ENCODE assay signal across 8 cellular contexts in the genomic region with DNA sequence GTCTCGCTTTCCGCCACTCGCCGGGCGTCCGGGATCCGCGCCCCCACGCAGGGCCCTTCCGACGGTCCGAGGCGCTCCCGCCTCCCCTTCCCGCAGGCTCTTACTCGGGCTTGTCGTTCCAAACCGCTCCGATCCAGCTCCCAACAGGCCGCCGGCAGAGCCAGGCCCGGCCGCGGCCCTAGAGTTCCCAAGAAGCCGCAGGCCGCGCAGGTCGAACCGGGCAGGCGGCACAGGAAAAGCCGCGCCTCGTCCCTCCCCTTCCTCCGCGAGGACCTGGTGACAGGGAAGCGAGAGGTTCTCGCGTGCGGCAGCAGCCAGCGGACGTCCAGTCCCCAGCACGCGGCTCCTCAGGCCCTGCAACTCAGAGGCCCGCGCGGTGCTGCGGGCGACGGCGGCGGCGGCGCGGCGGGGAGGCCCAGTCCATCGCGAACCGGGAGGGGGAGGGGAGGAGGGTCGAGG. TPM values are rescaled to one million over a fixed set of nuclear protein-coding genes. Genes with fewer than 3 reads are reported as not detected.
DNase-seq lines count a peak whose midpoint lies in the region; ATAC-seq and TF ChIP-seq lines count a peak whose summit lies in the region.

No MANE protein-coding gene starts in this region.

- intact Hi-C loops in left cardiac atrium (cut with DNase I) (loop anchor here in 1 of 2 donors (10.0 kb wide), 1 partner anchor 117 kb away; no protein-coding TSS in a partner anchor), sigmoid colon (cut with DNase I) (loop anchor here (5.0 to 10.0 kb wide), 3 partner anchors 87 to 150 kb away; no protein-coding TSS in a partner anchor)

- peaks cover 34% of the 10 kb centered on the region for H3K36me3 Mint-ChIP-seq in stimulated activated naive CD8-positive, alpha-beta T cell treated with anti-CD3 and anti-CD28 coated beads, Interleukin-15, Interleukin-2, amounts not matched to agents 100 ng/mL and 50 ng/mL, for 24 hours (ENCODE audit: low read depth)
- H3K36me3 Mint-ChIP-seq in activated CD8-positive, alpha-beta T cell treated with anti-CD3 and anti-CD28 coated beads, Interleukin-2, amount 10 ng/mL, durations not matched to agents 7 days and 5 days (ENCODE audit: low read depth): peaks cover 32% of the 10 kb centered on the region

- H3K4me3 Mint-ChIP-seq in stimulated activated naive CD8-positive, alpha-beta T cell treated with anti-CD3 and anti-CD28 coated beads, Interleukin-15, Interleukin-2, amounts not matched to agents 100 ng/mL and 50 ng/mL, for 24 hours: peak overlapping the region; percentile 90
- peak overlapping the region; percentile 82 for H3K4me3 Mint-ChIP-seq in activated CD8-positive, alpha-beta T cell treated with anti-CD3 and anti-CD28 coated beads, Interleukin-2, amount 10 ng/mL, durations not matched to agents 7 days and 5 days

- DNase-seq in stimulated activated naive CD8-positive, alpha-beta T cell treated with anti-CD3 and anti-CD28 coated beads, Interleukin-15, Interleukin-2, amounts not matched to agents 100 U/mL and 50 U/mL, for 24 hours: no peak
- no peak for DNase-seq in activated CD8-positive, alpha-beta T cell treated with anti-CD3 and anti-CD28 coated beads, Interleukin-2, amount 10 ng/mL, durations not matched to agents 7 days and 5 days
- DNase-seq in left cardiac atrium (no peak), sigmoid colon (no peak)
- no peak for DNase-seq in stimulated activated CD4-positive, alpha-beta T cell treated with anti-CD3 and anti-CD28 coated beads, Interleukin-12 subunit alpha, Interleukin-12 subunit beta, amount 100 ng/mL, for 4 hours

- POLR2A ChIA-PET in activated CD8-positive, alpha-beta T cell treated with anti-CD3 and anti-CD28 coated beads, Interleukin-2, amount 10 ng/mL, durations not matched to agents 7 days and 5 days (lab: Charles Lee): interaction anchor here (0.7 to 3.3 kb wide), 25 partner anchors 10 to 585 kb away, joined by 3 to 30 read pairs (median 4); a partner anchor contains a TSS

- TF ChIP-seq EP300 in sigmoid colon (IDR thresholded peaks at IDR 0.05): no peak

- H3K4me1 Mint-ChIP-seq in stimulated activated naive CD8-positive, alpha-beta T cell treated with anti-CD3 and anti-CD28 coated beads, Interleukin-15, Interleukin-2, amounts not matched to agents 100 ng/mL and 50 ng/mL, for 24 hours (ENCODE audit: low read depth): peaks cover 59% of the 10 kb centered on the region
- peaks cover 49% of the 10 kb centered on the region for H3K4me1 Mint-ChIP-seq in activated CD8-positive, alpha-beta T cell treated with anti-CD3 and anti-CD28 coated beads, Interleukin-2, amount 10 ng/mL, durations not matched to agents 7 days and 5 days (ENCODE audit: low read depth)

- H3K27ac ChIP-seq in sigmoid colon: peak overlapping the region; percentile 94 to 100 (median 99)

- no peaks in the 10 kb centered on the region for H3K27me3 ChIP-seq in sigmoid colon

- peak overlapping the region; percentile 61 to 93 (median 88) for H3K4me3 ChIP-seq in sigmoid colon

- H3K27ac Mint-ChIP-seq in stimulated activated naive CD8-positive, alpha-beta T cell treated with anti-CD3 and anti-CD28 coated beads, Interleukin-15, Interleukin-2, amounts not matched to agents 100 ng/mL and 50 ng/mL, for 24 hours: peak overlapping the region; percentile 93
- H3K27ac Mint-ChIP-seq in activated CD8-positive, alpha-beta T cell treated with anti-CD3 and anti-CD28 coated beads, Interleukin-2, amount 10 ng/mL, durations not matched to agents 7 days and 5 days: peak overlapping the region; percentile 100

- ATAC-seq in stimulated activated naive CD8-positive, alpha-beta T cell treated with anti-CD3 and anti-CD28 coated beads, Interleukin-15, Interleukin-2, amounts not matched to agents 100 U/mL and 50 U/mL, for 24 hours: no peak
- peak; percentile 20 for ATAC-seq in HG03378 (IDR thresholded peaks at IDR 0.05; ENCODE audit: unreplicated experiment)
- ATAC-seq in activated CD8-positive, alpha-beta T cell treated with anti-CD3 and anti-CD28 coated beads, Interleukin-2, amount 10 ng/mL, durations not matched to agents 7 days and 5 days: peak; percentile 4
- ATAC-seq in left cardiac atrium: peak; percentile 63 to 78
- no peak for ATAC-seq in HG03521 (IDR thresholded peaks at IDR 0.05; ENCODE audit: unreplicated experiment)

- H3K36me3 ChIP-seq in sigmoid colon: peaks cover 0 to 17% (median 0%) of the 10 kb centered on the region in 4 donors

- TF ChIP-seq CTCF in sigmoid colon (IDR thresholded peaks at IDR 0.05): no peak

- H3K9me3 Mint-ChIP-seq in stimulated activated naive CD8-positive, alpha-beta T cell treated with anti-CD3 and anti-CD28 coated beads, Interleukin-15, Interleukin-2, amounts not matched to agents 100 ng/mL and 50 ng/mL, for 24 hours: no peaks in the 10 kb centered on the region
- H3K9me3 Mint-ChIP-seq in activated CD8-positive, alpha-beta T cell treated with anti-CD3 and anti-CD28 coated beads, Interleukin-2, amount 10 ng/mL, durations not matched to agents 7 days and 5 days (ENCODE audit: insufficient read depth): no peaks in the 10 kb centered on the region

- no peaks in the 10 kb centered on the region for H3K27me3 Mint-ChIP-seq in stimulated activated naive CD8-positive, alpha-beta T cell treated with anti-CD3 and anti-CD28 coated beads, Interleukin-15, Interleukin-2, amounts not matched to agents 100 ng/mL and 50 ng/mL, for 24 hours
- no peaks in the 10 kb centered on the region for H3K27me3 Mint-ChIP-seq in activated CD8-positive, alpha-beta T cell treated with anti-CD3 and anti-CD28 coated beads, Interleukin-2, amount 10 ng/mL, durations not matched to agents 7 days and 5 days (ENCODE audit: low read depth)

- H3K9me3 ChIP-seq in sigmoid colon: no peaks in the 10 kb centered on the region

- CTCF ChIA-PET in activated CD8-positive, alpha-beta T cell treated with anti-CD3 and anti-CD28 coated beads, Interleukin-2, amount 10 ng/mL, durations not matched to agents 7 days and 5 days (lab: Charles Lee): interaction anchor here (0.7 to 2.4 kb wide), 14 partner anchors 9 to 250 kb away, joined by 3 to 18 read pairs (median 4); a partner anchor contains a TSS

- WGBS in sigmoid colon, 2 donors: 0 to 1% methylated on average over 59 of the region's 59 CpGs

- H3K4me1 ChIP-seq in sigmoid colon: peaks cover 0 to 36% (median 14%) of the 10 kb centered on the region in 4 donors

- TF ChIP-seq POLR2A in sigmoid colon (IDR thresholded peaks at IDR 0.05): peak; percentile 8 to 56

RNA-seq across cellular contexts. Expression of a gene that starts 0.3 kb away (rescaled TPM):
- total RNA-seq in activated CD8-positive, alpha-beta T cell treated with anti-CD3 and anti-CD28 coated beads, Interleukin-2, amount 10 ng/mL, durations not matched to agents 7 days and 5 days: 100 to 1,000 TPM in 1 of 2 experiments, 10 to 100 TPM in 1; 90.6 to 105 TPM
- total RNA-seq in left cardiac atrium (100 to 1,000 TPM; 121 to 178 TPM), sigmoid colon (100 to 1,000 TPM; 152 to 186 (median 174) TPM)
- polyA plus RNA-seq in sigmoid colon: 10 to 100 TPM; 30.0 to 46.7 (median 40.5) TPM

Comparison
In these comparisons a context has a peak if more than half of its experiments do, and no peak if none do; other contexts are left out.
1. ATAC-seq: peak in HG03378 (single experiment), activated CD8-positive, alpha-beta T cell treated with anti-CD3 and anti-CD28 coated beads, Interleukin-2, amount 10 ng/mL, durations not matched to agents 7 days and 5 days (single experiment) and left cardiac atrium (2 of 2); none in stimulated activated naive CD8-positive, alpha-beta T cell treated with anti-CD3 and anti-CD28 coated beads, Interleukin-15, Interleukin-2, amounts not matched to agents 100 U/mL and 50 U/mL, for 24 hours (single experiment) and HG03521 (single experiment).